15 cellular contexts compared by ENCODE assay signal in the genomic region with DNA sequence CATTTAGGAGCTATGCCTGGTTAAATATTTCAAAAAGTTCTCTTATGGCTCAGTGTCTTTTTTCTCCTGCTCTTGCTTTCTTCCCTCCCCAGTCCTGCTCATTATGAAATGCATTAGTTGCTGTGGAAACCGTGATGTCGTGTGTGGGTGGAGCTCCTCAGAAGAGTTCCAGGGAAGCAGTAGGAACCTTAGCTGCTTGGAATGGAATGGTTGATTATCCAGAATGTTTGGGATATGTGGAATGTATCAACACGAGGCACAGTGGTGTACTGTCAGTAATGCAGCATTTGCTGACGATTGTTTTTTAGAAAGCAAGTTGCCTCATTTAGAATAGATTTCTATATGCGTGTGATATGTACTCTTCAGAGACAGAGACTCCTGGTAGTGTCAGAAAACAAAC.
DNase-seq lines count a peak whose midpoint lies in the region; ATAC-seq and TF ChIP-seq lines count a peak whose summit lies in the region.
"Had no signal": no experiment of that assay in that cellular context is flagged by ENCODE, and none has a peak within 500 bp of the region (broad histone marks: within the 10 kb centered on the region; RNA-seq: fewer than 3 reads in every experiment).

No MANE protein-coding gene starts in this region.

- intact Hi-C loops in left lung (cut with DNase I) (no loop called here), left colon (cut with DNase I, micrococcal nuclease) (no loop called here), aorta (cut with DNase I) (no loop called here)

- H3K36me3 Mint-ChIP-seq in T-helper 2 cell treated with Interferon-gamma antibody and Interleukin-4, amounts not matched to agents 5 μg/mL and 100 μg/mL, for 36 hours (ENCODE audit: low read depth), result peaks cover 11% of the 10 kb centered on the region
- H3K36me3 Mint-ChIP-seq: memory B cell had no signal

- H3K9me3 ChIP-seq in left lung, result no peaks in the 10 kb centered on the region
- H3K9me3 ChIP-seq in aorta (ENCODE audit: control insufficient read depth, low read length), result no peaks in the 10 kb centered on the region

- H3K27me3 ChIP-seq in left lung, result no peaks in the 10 kb centered on the region
- no peaks in the 10 kb centered on the region for H3K27me3 ChIP-seq in aorta (ENCODE audit: control insufficient read depth in 1 of 2, insufficient read depth in 2 of 2, low read length in 1 of 2)

- H3K4me3 ChIP-seq in choroid plexus epithelial cell (ENCODE audit: low read depth, low read length) (no peak overlapping the region), left lung (no peak overlapping the region), aorta (ENCODE audit: low read length in 2 of 2) (no peak overlapping the region)

- peaks cover 0 to 17% of the 10 kb centered on the region in 2 donors for H3K36me3 ChIP-seq in left lung
- peaks cover 3 to 10% of the 10 kb centered on the region in 2 donors for H3K36me3 ChIP-seq in aorta (ENCODE audit: control insufficient read depth in 1 of 2, insufficient read depth in 2 of 2, low read length in 1 of 2)

- ATAC-seq in left lung, result peak; percentile 11
- no peak for ATAC-seq in left colon
- no peak for ATAC-seq in aorta (ENCODE audit: low FRiP score)
- ATAC-seq in HG03460 (IDR thresholded peaks at IDR 0.05; ENCODE audit: unreplicated experiment), result no peak

- 61 to 66% methylated on average over 5 of the region's 5 CpGs for WGBS in aorta, 2 donors

- DNase-seq in T-helper 2 cell treated with Interferon-gamma antibody and Interleukin-4, amounts not matched to agents 5 μg/mL and 100 μg/mL, for 36 hours (ENCODE audit: low spot score), result no peak
- no peak for DNase-seq in T-helper 2 cell
- DNase-seq in choroid plexus epithelial cell (ENCODE audit: low read depth), result peak; percentile 78
- no peak for DNase-seq in left lung
- DNase-seq in stimulated activated CD4-positive, alpha-beta T cell treated with anti-CD3 and anti-CD28 coated beads, Interleukin-15, amount 100 ng/mL, for 24 hours, result no peak
- no peak for DNase-seq in left colon
- no peak for DNase-seq in aorta
- DNase-seq: activated CD4-positive, alpha-beta T cell treated with anti-CD3 and anti-CD28 coated beads, Interleukin-2, amount 50 U/mL, for 48 hours; activated gamma-delta T cell treated with Interleukin-2 at 50 U/mL for 16 hours; dermis blood vessel endothelial cell; NCI-H1930; OCI-M1 had no signal

- no peaks in the 10 kb centered on the region for H3K4me1 ChIP-seq in left lung
- no peaks in the 10 kb centered on the region for H3K4me1 ChIP-seq in aorta (ENCODE audit: control insufficient read depth in 1 of 2, insufficient read depth in 2 of 2, low read length in 2 of 2)

- peaks cover 16% of the 10 kb centered on the region for H3K4me1 Mint-ChIP-seq in T-helper 2 cell treated with Interferon-gamma antibody and Interleukin-4, amounts not matched to agents 5 μg/mL and 100 μg/mL, for 36 hours (ENCODE audit: low read depth)

- no peak overlapping the region for H3K27ac ChIP-seq in left lung
- H3K27ac ChIP-seq in aorta (ENCODE audit: low read depth in 1 of 2, low read length in 2 of 2), result no peak overlapping the region

- peak overlapping the region; percentile 31 for H3K27ac Mint-ChIP-seq in T-helper 2 cell treated with Interferon-gamma antibody and Interleukin-4, amounts not matched to agents 5 μg/mL and 100 μg/mL, for 36 hours
- H3K27ac Mint-ChIP-seq: memory B cell; T-helper 1 cell treated with Interleukin-12 subunit alpha and Interleukin-12 subunit beta and Interleukin-4 antibody, amounts not matched to agents 30 μg/mL and 1 μg/mL, for 36 hours had no signal

- TF ChIP-seq CTCF in choroid plexus epithelial cell (conservative IDR thresholded peaks at IDR 0.05; ENCODE audit: low read depth, low read length) (no peak), left lung (IDR thresholded peaks at IDR 0.05) (no peak)

- no peaks in the 10 kb centered on the region for H3K27me3 Mint-ChIP-seq in T-helper 2 cell treated with Interferon-gamma antibody and Interleukin-4, amounts not matched to agents 5 μg/mL and 100 μg/mL, for 36 hours (ENCODE audit: low read depth)

- no peak overlapping the region for H3K4me3 Mint-ChIP-seq in T-helper 2 cell treated with Interferon-gamma antibody and Interleukin-4, amounts not matched to agents 5 μg/mL and 100 μg/mL, for 36 hours
- H3K4me3 Mint-ChIP-seq: memory B cell; T-helper 1 cell treated with Interleukin-12 subunit alpha and Interleukin-12 subunit beta and Interleukin-4 antibody, amounts not matched to agents 30 μg/mL and 1 μg/mL, for 36 hours had no signal

- no peaks in the 10 kb centered on the region for H3K9me3 Mint-ChIP-seq in T-helper 2 cell treated with Interferon-gamma antibody and Interleukin-4, amounts not matched to agents 5 μg/mL and 100 μg/mL, for 36 hours
- H3K9me3 Mint-ChIP-seq: memory B cell; T-helper 1 cell treated with Interleukin-12 subunit alpha and Interleukin-12 subunit beta and Interleukin-4 antibody, amounts not matched to agents 30 μg/mL and 1 μg/mL, for 36 hours had no signal
